ENCODE assay signal across 30 cellular contexts in genomic region chrX:7093305-7093704, GRCh38.
"Had no signal": no experiment of that assay in that cellular context is flagged by ENCODE, and none has a peak within 500 bp of the region (broad histone marks: within the 10 kb centered on the region; RNA-seq: fewer than 3 reads in every experiment).

No MANE protein-coding gene starts in this region.

- H3K9me3 Mint-ChIP-seq: activated naive CD8-positive, alpha-beta T cell treated with anti-CD3 and anti-CD28 coated beads, Interleukin-2, amount 50 U/mL, for 24 hours; activated T-helper 17 cell treated with anti-CD3 and anti-CD28 coated beads, Interleukin-2, amount 50 U/mL, for 72 hours; endodermal cell; mesothelial cell of epicardium; naive thymus-derived CD4-positive, alpha-beta T cell; stimulated activated memory B cell treated with anti-CD40 and anti-IgM and Interleukin-4, amounts not matched to agents 10 μg/mL and 1 μg/mL and 100 μg/mL, for 72 hours; T-helper 2 cell treated with Interferon-gamma antibody and Interleukin-4, amounts not matched to agents 5 μg/mL and 100 μg/mL, for 36 hours had no signal

- H3K9me3 ChIP-seq: breast epithelium, psoas muscle, transverse colon had no signal

- H3K4me2 ChIP-seq: smooth muscle cell had no signal

- H3K4me1 Mint-ChIP-seq: mesothelial cell of epicardium had no signal

- H3K27me3 ChIP-seq: breast epithelium, transverse colon had no signal

- H3K27me3 Mint-ChIP-seq: activated naive CD8-positive, alpha-beta T cell treated with anti-CD3 and anti-CD28 coated beads, Interleukin-2, amount 50 U/mL, for 24 hours; activated T-helper 17 cell treated with anti-CD3 and anti-CD28 coated beads, Interleukin-2, amount 50 U/mL, for 72 hours; naive thymus-derived CD4-positive, alpha-beta T cell; stimulated activated memory B cell treated with anti-CD40 and anti-IgM and Interleukin-4, amounts not matched to agents 10 μg/mL and 1 μg/mL and 100 μg/mL, for 72 hours had no signal

- H3K27ac ChIP-seq: breast epithelium, parathyroid adenoma, psoas muscle, transverse colon had no signal

- H3K4me3 ChIP-seq: breast epithelium, psoas muscle, smooth muscle cell, transverse colon had no signal

- H3K9ac ChIP-seq: parathyroid adenoma had no signal

- H3K4me1 ChIP-seq: breast epithelium, parathyroid adenoma, psoas muscle had no signal

- ATAC-seq: activated naive CD8-positive, alpha-beta T cell treated with anti-CD3 and anti-CD28 coated beads, Interleukin-2, amount 50 U/mL, for 24 hours; activated T-helper 17 cell treated with anti-CD3 and anti-CD28 coated beads, Interleukin-2, amount 50 U/mL, for 72 hours; esophagus mucosa; left cardiac atrium; naive thymus-derived CD4-positive, alpha-beta T cell; psoas muscle; stimulated activated memory B cell treated with anti-CD40 and anti-IgM and Interleukin-4, amounts not matched to agents 10 μg/mL and 1 μg/mL and 100 μg/mL, for 72 hours had no signal

- H3K79me2 ChIP-seq: parathyroid adenoma had no signal

- H2AFZ ChIP-seq: parathyroid adenoma had no signal

- H3K36me3 ChIP-seq: breast epithelium, transverse colon had no signal

- H3K27ac Mint-ChIP-seq: activated naive CD8-positive, alpha-beta T cell treated with anti-CD3 and anti-CD28 coated beads, Interleukin-2, amount 50 U/mL, for 24 hours; activated T-helper 17 cell treated with anti-CD3 and anti-CD28 coated beads, Interleukin-2, amount 50 U/mL, for 72 hours; endodermal cell; mesothelial cell of epicardium; stimulated activated memory B cell treated with anti-CD40 and anti-IgM and Interleukin-4, amounts not matched to agents 10 μg/mL and 1 μg/mL and 100 μg/mL, for 72 hours; T-helper 2 cell treated with Interferon-gamma antibody and Interleukin-4, amounts not matched to agents 5 μg/mL and 100 μg/mL, for 36 hours had no signal

- H3K4me3 Mint-ChIP-seq: activated naive CD8-positive, alpha-beta T cell treated with anti-CD3 and anti-CD28 coated beads, Interleukin-2, amount 50 U/mL, for 24 hours; activated T-helper 17 cell treated with anti-CD3 and anti-CD28 coated beads, Interleukin-2, amount 50 U/mL, for 72 hours; endodermal cell; mesothelial cell of epicardium; stimulated activated memory B cell treated with anti-CD40 and anti-IgM and Interleukin-4, amounts not matched to agents 10 μg/mL and 1 μg/mL and 100 μg/mL, for 72 hours; T-helper 2 cell treated with Interferon-gamma antibody and Interleukin-4, amounts not matched to agents 5 μg/mL and 100 μg/mL, for 36 hours had no signal

- DNase-seq: activated CD4-positive, alpha-beta T cell treated with anti-CD3 and anti-CD28 coated beads for 4 hours; activated CD4-positive, alpha-beta T cell treated with anti-CD3 and anti-CD28 coated beads, Interleukin-2, amount 50 U/mL, for 4 hours; activated CD4-positive, CD25-positive, alpha-beta regulatory T cell; activated CD8-positive, alpha-beta memory T cell treated with anti-CD3 and anti-CD28 coated beads, Interleukin-2, amount 50 U/mL, for 4 hours; activated gamma-delta T cell treated with Interleukin-2 at 50 U/mL for 16 hours; activated naive CD4-positive, alpha-beta T cell treated with anti-CD3 and anti-CD28 coated beads, Interleukin-2, amount 50 U/mL, for 16 hours; activated naive CD8-positive, alpha-beta T cell treated with anti-CD3 and anti-CD28 coated beads, Interleukin-2, amount 50 U/mL, for 24 hours; activated T-cell treated with anti-CD3 and anti-CD28 coated beads, Interleukin-2, amount 50 U/mL, for 1 hour; amygdala; central memory CD4-positive, alpha-beta T cell; endodermal cell; foreskin fibroblast; head of caudate nucleus; hippocampal formation; left cardiac atrium; mammary epithelial cell; naive thymus-derived CD4-positive, alpha-beta T cell; psoas muscle; stimulated activated CD4-positive, alpha-beta T cell treated with anti-CD3 and anti-CD28 coated beads, Interleukin-1b, Interleukin-23, amount 100 ng/mL, for 48 hours; stimulated activated CD4-positive, alpha-beta T cell treated with anti-CD3 and anti-CD28 coated beads, Interleukin-4, amount 100 ng/mL, for 4 hours; stimulated activated CD8-positive, alpha-beta memory T cell treated with anti-CD3 and anti-CD28 coated beads, Interleukin-4, amount 100 ng/mL, for 48 hours; transverse colon had no signal
